ENCODE assay signal across 25 cellular contexts in genomic region chr5:146761809-146762208, GRCh38.
A peak's percentile ranks its signal among the peaks of the same experiment; 100 is the strongest.
DNase-seq lines count a peak whose midpoint lies in the region; ATAC-seq and TF ChIP-seq lines count a peak whose summit lies in the region.
"Had no signal": no experiment of that assay in that cellular context is flagged by ENCODE, and none has a peak within 500 bp of the region (broad histone marks: within the 10 kb centered on the region; RNA-seq: fewer than 3 reads in every experiment).

No MANE protein-coding gene starts in this region.

- WGBS in right cardiac atrium: 38% methylated on average over 1 of the region's 1 CpG

- peaks cover 10% of the 10 kb centered on the region for H3K79me2 ChIP-seq in neural cell (replicated peaks; ENCODE audit: insufficient read depth, low read length)

- no peak overlapping the region for H3K4me2 ChIP-seq in neural cell (ENCODE audit: low read length)
- H3K4me2 ChIP-seq: A549; BLaER1 treated with 17β-estradiol and CSF1 and Interleukin-3, amounts not matched to agents 10 nM and 100 nM had no signal

- H3K27ac Mint-ChIP-seq in immature natural killer cell: peak overlapping the region in 5 of 6 donors; percentile 50 to 94 (median 67)
- H3K27ac Mint-ChIP-seq: B cell; CD4-positive, alpha-beta T cell; CD8-positive, alpha-beta T cell had no signal

- no peaks in the 10 kb centered on the region for H3K9me2 ChIP-seq in neural cell (ENCODE audit: insufficient read depth, low read length)

- peak; percentile 39 for TF ChIP-seq EP300 in neural cell (conservative IDR thresholded peaks at IDR 0.05; ENCODE audit: poor library complexity, severe bottlenecking)

- no peaks in the 10 kb centered on the region for H3K9me3 ChIP-seq in cardiac muscle cell (ENCODE audit: low read depth)
- no peaks in the 10 kb centered on the region for H3K9me3 ChIP-seq in right cardiac atrium (ENCODE audit: control insufficient read depth, low read length)
- H3K9me3 ChIP-seq in neural cell (ENCODE audit: low read length): no peaks in the 10 kb centered on the region
- H3K9me3 ChIP-seq: A549; BLaER1 treated with 17β-estradiol and CSF1 and Interleukin-3, amounts not matched to agents 10 nM and 100 nM; Caco-2 had no signal

- TF ChIP-seq CTCF in cardiac muscle cell (IDR thresholded peaks at IDR 0.05; ENCODE audit: low read depth, low read length) (no peak), neural cell (IDR thresholded peaks at IDR 0.05; ENCODE audit: poor library complexity, severe bottlenecking) (no peak)

- H3K4me3 ChIP-seq in cardiac muscle cell (no peak overlapping the region), right cardiac atrium (ENCODE audit: low read length) (no peak overlapping the region), neural cell (ENCODE audit: low read length) (no peak overlapping the region)
- H3K4me3 ChIP-seq: A549; BLaER1 treated with 17β-estradiol and CSF1 and Interleukin-3, amounts not matched to agents 10 nM and 100 nM; GM12878 had no signal

- H3K9me3 Mint-ChIP-seq in immature natural killer cell: peaks cover 0 to 5% (median 0%) of the 10 kb centered on the region in 6 donors
- H3K9me3 Mint-ChIP-seq: CD4-positive, alpha-beta T cell had no signal

- H3K9ac ChIP-seq in neural cell (ENCODE audit: low read length): no peak overlapping the region
- H3K9ac ChIP-seq: BLaER1 treated with 17β-estradiol and CSF1 and Interleukin-3, amounts not matched to agents 10 nM and 100 nM had no signal

- ATAC-seq in right cardiac atrium: no peak
- ATAC-seq: A549; CD8-positive, alpha-beta T cell; GM12878 had no signal

- H3K27me3 Mint-ChIP-seq in immature natural killer cell (ENCODE audit: low read depth in 3 of 3): peaks cover 0 to 5% (median 2%) of the 10 kb centered on the region in 3 donors
- H3K27me3 Mint-ChIP-seq: B cell; CD4-positive, alpha-beta T cell had no signal

- peaks cover 7 to 11% (median 10%) of the 10 kb centered on the region in 3 donors for H3K36me3 Mint-ChIP-seq in immature natural killer cell
- H3K36me3 Mint-ChIP-seq: CD8-positive, alpha-beta T cell had no signal

- H3K4me3 Mint-ChIP-seq in immature natural killer cell: no peak overlapping the region
- H3K4me3 Mint-ChIP-seq: B cell; CD4-positive, alpha-beta T cell; CD8-positive, alpha-beta T cell had no signal

- H3K27me3 ChIP-seq in cardiac muscle cell (no peaks in the 10 kb centered on the region), right cardiac atrium (ENCODE audit: control insufficient read depth, insufficient read depth) (no peaks in the 10 kb centered on the region), neural cell (ENCODE audit: insufficient read depth, low read depth, low read length) (no peaks in the 10 kb centered on the region)
- H3K27me3 ChIP-seq: BLaER1 treated with 17β-estradiol and CSF1 and Interleukin-3, amounts not matched to agents 10 nM and 100 nM had no signal

- DNase-seq in cardiac muscle cell (ENCODE audit: low read depth in 1 of 2, low spot score in 1 of 2) (peak in 1 of 2 donors; percentile 4), right cardiac atrium (no peak), amniotic epithelial cell (ENCODE audit: low read depth) (peak; percentile 76), immature natural killer cell (no peak), HuH-7 (ENCODE audit: low spot score) (no peak), D341Med (ENCODE audit: low spot score) (no peak)
- DNase-seq: AML-193; Caco-2; Calu3; CD4-positive, alpha-beta T cell; CD8-positive, alpha-beta T cell; DMS 273 treated with DMSO at 0.1 percent for 48 hours; DMS153; DMS53; DMS79; DND-41; EL; GDM1 had no signal

- H3F3A ChIP-seq in neural cell (ENCODE audit: insufficient read depth, low read length, poor library complexity, severe bottlenecking): no peaks in the 10 kb centered on the region

- H4K20me1 ChIP-seq in neural cell (ENCODE audit: insufficient read depth): no peaks in the 10 kb centered on the region
- H4K20me1 ChIP-seq: BLaER1 treated with 17β-estradiol and CSF1 and Interleukin-3, amounts not matched to agents 10 nM and 100 nM had no signal

- TF ChIP-seq RAD21 in neural cell (conservative IDR thresholded peaks at IDR 0.05): no peak

- H3K4me1 ChIP-seq in cardiac muscle cell (ENCODE audit: low read depth) (peaks cover 25% of the 10 kb centered on the region), right cardiac atrium (ENCODE audit: control insufficient read depth, insufficient read depth, low read length) (no peaks in the 10 kb centered on the region)
- H3K4me1 ChIP-seq: A549 had no signal

- H3K36me3 ChIP-seq in cardiac muscle cell: no peaks in the 10 kb centered on the region
- no peaks in the 10 kb centered on the region for H3K36me3 ChIP-seq in neural cell (ENCODE audit: insufficient read depth, low read length)
- H3K36me3 ChIP-seq: BLaER1 treated with 17β-estradiol and CSF1 and Interleukin-3, amounts not matched to agents 10 nM and 100 nM had no signal

- no peak overlapping the region for H2AFZ ChIP-seq in neural cell (ENCODE audit: low read depth, low read length)

- H3K27ac ChIP-seq in cardiac muscle cell: peak overlapping the region; percentile 41
- no peak overlapping the region for H3K27ac ChIP-seq in right cardiac atrium (ENCODE audit: low read length)
- peak overlapping the region; percentile 15 for H3K27ac ChIP-seq in neural cell (ENCODE audit: low read length)
- H3K27ac ChIP-seq: 22Rv1; A549; BLaER1 treated with 17β-estradiol and CSF1 and Interleukin-3, amounts not matched to agents 10 nM and 100 nM; C4-2B had no signal

- H3K4me1 Mint-ChIP-seq in immature natural killer cell: peaks cover 67 to 81% of the 10 kb centered on the region in 2 donors
- H3K4me1 Mint-ChIP-seq: B cell had no signal

- intact Hi-C loops in right cardiac atrium (cut with DNase I): no loop called here

TF ChIP-seq in neural cell, 6 proteins besides CTCF, POLR2A, EP300 and RAD21:
- TF ChIP-seq MXI1 (conservative IDR thresholded peaks at IDR 0.05; ENCODE audit: poor library complexity, severe bottlenecking) (no peak), EZH2 (IDR thresholded peaks at IDR 0.05; ENCODE audit: borderline replicate concordance, insufficient read depth, low read length, poor library complexity, severe bottlenecking) (no peak), TAF1 (IDR thresholded peaks at IDR 0.05; ENCODE audit: low read depth) (no peak), REST (IDR thresholded peaks at IDR 0.05; ENCODE audit: borderline replicate concordance) (peak; percentile 35), SMC3 (conservative IDR thresholded peaks at IDR 0.05; ENCODE audit: poor library complexity) (no peak), POLR2AphosphoS5 (IDR thresholded peaks at IDR 0.05) (peak; percentile 52)
